Comparison of ENCODE assay signal across 18 cellular contexts in genomic region chr6:125794342-125795137, GRCh38. TPM values are rescaled to one million over a fixed set of nuclear protein-coding genes. Genes with fewer than 3 reads are reported as not detected.
DNase-seq lines count a peak whose midpoint lies in the region; ATAC-seq, FAIRE-seq and TF ChIP-seq lines count a peak whose summit lies in the region.
"Had no signal": no experiment of that assay in that cellular context is flagged by ENCODE, and none has a peak within 500 bp of the region (broad histone marks: within the 10 kb centered on the region; RNA-seq: fewer than 3 reads in every experiment).

No MANE protein-coding gene starts in this region.

- SMC1A ChIA-PET in GM12878 (lab: Charles Lee; ENCODE audit: uncharacterized antibody, unreplicated experiment): interaction anchor here (0.9 to 12.8 kb wide), 15 partner anchors 8 to 179 kb away, joined by 3 to 325 read pairs (median 7); partner anchors contain the start of gene HINT3

- H3K4me3 ChIP-seq in GM12878 (peak overlapping the region; percentile 27; the same call in 1 of the 2 replicates), fibroblast of villous mesenchyme (ENCODE audit: low read depth, low read length) (no peak overlapping the region)

- TF ChIP-seq CTCF in CD4-positive, alpha-beta T cell (IDR thresholded peaks at IDR 0.05): no peak
- TF ChIP-seq CTCF in GM12878 (IDR thresholded peaks at IDR 0.05 in 2 of 3, conservative IDR thresholded peaks at IDR 0.05 in 1 of 3; ENCODE audit: control insufficient read depth in 2 of 3, extremely low read depth in 1 of 3, insufficient read depth in 1 of 3, low read depth in 3 of 3, low read length in 3 of 3) (no peak), fibroblast of villous mesenchyme (IDR thresholded peaks at IDR 0.05; ENCODE audit: insufficient read depth, low read depth, low read length) (no peak)

- peaks cover 42% of the 10 kb centered on the region for H3K4me1 ChIP-seq in GM12878 (ENCODE audit: control insufficient read depth, insufficient read depth, low read length)

- in situ Hi-C loops in GM12878 (cut with MboI): loop anchor here (25.0 kb wide), 1 partner anchor 1493 kb away; no protein-coding TSS in a partner anchor

- no peak overlapping the region for H2AFZ ChIP-seq in GM12878 (ENCODE audit: control insufficient read depth, low read depth, low read length)

- FAIRE-seq in GM12878 (lab: Jason Lieb, UNC): no peak

- BruUV-seq in GM12878 (replicated peaks; lab: Mats Ljungman, UMichigan): no TSS peak

- H3K4me3 Mint-ChIP-seq in CD4-positive, alpha-beta T cell: peak overlapping the region; percentile 69
- H3K4me3 Mint-ChIP-seq: stimulated activated memory B cell treated with anti-CD40 and anti-IgM and Interleukin-4, amounts not matched to agents 10 μg/mL and 1 μg/mL and 100 μg/mL, for 72 hours had no signal

- intact Hi-C loops in CD4-positive, alpha-beta T cell (cut with DNase I, micrococcal nuclease): loop anchor here (5.0 kb wide), 3 partner anchors 43 to 123 kb away; no protein-coding TSS in a partner anchor
- intact Hi-C loops in GM12878 (cut with micrococcal nuclease; ENCODE audit: unreplicated experiment): loop anchor here (5.0 kb wide), 3 partner anchors 38 to 193 kb away; partner anchors contain the start of gene TRMT11

- no peaks in the 10 kb centered on the region for H3K36me3 ChIP-seq in GM12878 (ENCODE audit: control insufficient read depth in 2 of 2, insufficient read depth in 2 of 2, low read length in 1 of 2)
- H3K36me3 ChIP-seq: WERI-Rb-1 had no signal

- peaks cover 71% of the 10 kb centered on the region for H3K4me1 Mint-ChIP-seq in CD4-positive, alpha-beta T cell (ENCODE audit: low read depth)

- peaks cover 83% of the 10 kb centered on the region for H3K79me2 ChIP-seq in GM12878 (ENCODE audit: control insufficient read depth, insufficient read depth, low read length)

- no peaks in the 10 kb centered on the region for H3K27me3 ChIP-seq in CD4-positive, alpha-beta T cell (ENCODE audit: control insufficient read depth, insufficient read depth, low read length)
- H3K27me3 ChIP-seq in GM12878 (replicated peaks in 1 of 2; ENCODE audit: control insufficient read depth in 2 of 2, insufficient read depth in 2 of 2, low read length in 1 of 2): no peaks in the 10 kb centered on the region
- H3K27me3 ChIP-seq: foreskin keratinocyte had no signal

- H3K9me3 Mint-ChIP-seq in CD4-positive, alpha-beta T cell: no peaks in the 10 kb centered on the region
- H3K9me3 Mint-ChIP-seq: stimulated activated memory B cell treated with anti-CD40 and anti-IgM and Interleukin-4, amounts not matched to agents 10 μg/mL and 1 μg/mL and 100 μg/mL, for 72 hours had no signal

- POLR2A ChIA-PET in CD4-positive, alpha-beta T cell (lab: Charles Lee): interaction anchor here (1.0 to 1.3 kb wide), 2 partner anchors 13 to 192 kb away, joined by 3 to 6 read pairs; partner anchors contain the start of gene TRMT11
- POLR2A ChIA-PET in GM12878 (lab: Charles Lee): interaction anchor here (0.7 to 7.4 kb wide), 10 partner anchors 11 to 162 kb away, joined by 3 to 55 read pairs (median 4); partner anchors contain the start of gene HINT3

- RAD21 ChIA-PET in GM12878 (lab: Charles Lee; ENCODE audit: unreplicated experiment): interaction anchor here (0.8 to 11.2 kb wide), 11 partner anchors 8 to 162 kb away, joined by 3 to 185 read pairs (median 4); partner anchors contain the start of gene HINT3

- peaks cover 26% of the 10 kb centered on the region for H3K36me3 Mint-ChIP-seq in CD4-positive, alpha-beta T cell (ENCODE audit: low read depth)
- H3K36me3 Mint-ChIP-seq: stimulated activated memory B cell treated with anti-CD40 and anti-IgM and Interleukin-4, amounts not matched to agents 10 μg/mL and 1 μg/mL and 100 μg/mL, for 72 hours had no signal

- H3K9ac ChIP-seq in GM12878 (ENCODE audit: control insufficient read depth, insufficient read depth, low read length): no peak overlapping the region

- H3K4me2 ChIP-seq in GM12878 (ENCODE audit: control insufficient read depth, insufficient read depth): peak overlapping the region; percentile 81

- H4K20me1 ChIP-seq in GM12878 (ENCODE audit: control insufficient read depth, insufficient read depth): no peaks in the 10 kb centered on the region

- TF ChIP-seq EP300 in GM12878 (IDR thresholded peaks at IDR 0.05; ENCODE audit: borderline replicate concordance in 1 of 2, control insufficient read depth in 1 of 2, low read depth in 2 of 2, low read length in 2 of 2): no peak

- CTCF ChIA-PET in CD4-positive, alpha-beta T cell (lab: Charles Lee): interaction anchor here (1.0 to 1.9 kb wide), 2 partner anchors 13 to 162 kb away, joined by 3 to 7 read pairs; partner anchors contain the start of gene HINT3
- CTCF ChIA-PET in GM12878 (lab: Yijun Ruan, JAX): interaction anchor here (1.4 to 23.8 kb wide), 15 partner anchors 8 to 192 kb away, joined by 3 to 505 read pairs (median 6); partner anchors contain the start of genes HINT3 and TRMT11

- no peak for DNase-seq in CD4-positive, alpha-beta T cell
- DNase-seq in LHCN-M2 (ENCODE audit: low read depth): peak; percentile 41
- DNase-seq in GM12878 (ENCODE audit: low read depth, low spot score): no peak
- DNase-seq in fibroblast of villous mesenchyme (ENCODE audit: low read depth): peak; percentile 73
- DNase-seq in NCI-H187 (lab: John Stamatoyannopoulos, UW): no peak
- no peak for DNase-seq in iPS-NIHi11 (ENCODE audit: low spot score)
- no peak for DNase-seq in SKM-1 treated with dmso at 0.1 percent for 144 hours (lab: John Stamatoyannopoulos, UW; ENCODE audit: unreplicated experiment)
- no peak for DNase-seq in GM19240 (ENCODE audit: insufficient read length, low spot score)
- DNase-seq: activated T-cell treated with anti-CD3 and anti-CD28 coated beads, Interleukin-2, amount 50 U/mL, for 48 hours; foreskin keratinocyte; GF-D8; KG1; NCI-H2081; NCI-H82; SIG-M5; stimulated activated CD4-positive, alpha-beta T cell treated with anti-CD3 and anti-CD28 coated beads, Interleukin-2, amount 100 ng/mL, for 48 hours; WERI-Rb-1 had no signal

- no peak for ATAC-seq in CD4-positive, alpha-beta T cell (ENCODE audit: poor library complexity)
- no peak for ATAC-seq in GM12878
- ATAC-seq: foreskin keratinocyte; stimulated activated memory B cell treated with anti-CD40 and anti-IgM and Interleukin-4, amounts not matched to agents 10 μg/mL and 1 μg/mL and 100 μg/mL, for 72 hours had no signal

- TF ChIP-seq RAD21 in GM12878 (IDR thresholded peaks at IDR 0.05; ENCODE audit: insufficient read depth, low read depth, low read length): no peak

- H3K27ac ChIP-seq in CD4-positive, alpha-beta T cell (ENCODE audit: low read depth, low read length): no peak overlapping the region
- peak overlapping the region; percentile 58; the same call in 1 of the 2 replicates for H3K27ac ChIP-seq in GM12878 (ENCODE audit: control insufficient read depth, insufficient read depth)
- H3K27ac ChIP-seq: foreskin keratinocyte, WERI-Rb-1 had no signal

- peak overlapping the region; percentile 79 for H3K27ac Mint-ChIP-seq in CD4-positive, alpha-beta T cell

- 88% methylated on average over 5 of the region's 5 CpGs for WGBS in GM12878 (ENCODE audit: insufficient coverage, insufficient replicate concordance, low lambda C conversion rate, missing lambda C conversion rate)

- TF ChIP-seq POLR2A in GM12878 (IDR thresholded peaks at IDR 0.05; ENCODE audit: low read depth, low read length): no peak

- H3K27me3 Mint-ChIP-seq in CD4-positive, alpha-beta T cell: no peaks in the 10 kb centered on the region
- H3K27me3 Mint-ChIP-seq: stimulated activated memory B cell treated with anti-CD40 and anti-IgM and Interleukin-4, amounts not matched to agents 10 μg/mL and 1 μg/mL and 100 μg/mL, for 72 hours had no signal

- no peaks in the 10 kb centered on the region for H3K9me3 ChIP-seq in CD4-positive, alpha-beta T cell (ENCODE audit: control insufficient read depth, low read length)
- no peaks in the 10 kb centered on the region for H3K9me3 ChIP-seq in GM12878 (replicated peaks; ENCODE audit: control insufficient read depth, insufficient read depth, low read length)

RNA-seq across cellular contexts. Expression of gene NCOA7, which starts 3.8 kb away (rescaled TPM):
- total RNA-seq in CD4-positive, alpha-beta T cell: 10 to 100 TPM; 34.6 to 35.7 TPM
- total RNA-seq in LHCN-M2 (2014; rRNA removed) (8.0 and 10.1 TPM in 2 replicates), GM12878 (2014; rRNA removed) (24.5 and 29.8 TPM in 2 replicates), GM12878 (2014; rRNA removed; fragmentation: Illumina TruSeq; extraction: Trizol) (43.8 and 44.9 TPM in 2 replicates), GM12878 (2021) (46.1 and 50.3 TPM in 2 replicates), fibroblast of villous mesenchyme (21.6 and 52.7 TPM in 2 replicates)
- polyA plus RNA-seq in LHCN-M2 (2012): 3.2 TPM
- total RNA-seq in GM12878 (2013; cell fraction: nucleolus; rRNA removed): 24.6 and 31.1 TPM in 2 replicates
- 17.0 TPM for polyA plus RNA-seq in GM12878 (2011; ENCODE audit: low read depth)
- polyA plus RNA-seq in GM12878 (2011; rRNA removed) (50.0 and 55.5 TPM in 2 replicates), GM12878 (2014; fragmentation: Illumina TruSeq; extraction: Trizol) (49.7 and 55.3 TPM in 2 replicates), GM12878 (2014; fragmentation: Nextera tagmentation; extraction: Ambion mirVana) (10 to 100 TPM; 18.9 to 28.8 TPM), GM12878 (2014; rRNA removed) (20.1 and 21.4 TPM in 2 replicates), GM12878 (2016; fragmentation: Nextera tagmentation; extraction: Ambion mirVana) (10 to 100 TPM; 32.9 to 35.4 TPM)
- polyA plus RNA-seq in GM12878 (2011; cell fraction: cytosol; rRNA removed): 24.8 and 27.7 TPM in 2 replicates
- 21.3 and 27.9 TPM in 2 replicates for polyA plus RNA-seq in GM12878 (2011; cell fraction: nucleus; rRNA removed)
- polyA plus RNA-seq in GM12878 (2012): 19.6 and 24.0 TPM in 2 replicates
- polyA minus RNA-seq in GM12878 (2011; rRNA and poly(A)+ RNA removed): 80.7 and 105 TPM in 2 replicates
- 25.5 and 28.4 TPM in 2 replicates for polyA minus RNA-seq in GM12878 (2011; cell fraction: cytosol; rRNA and poly(A)+ RNA removed)
- polyA minus RNA-seq in GM12878 (2011; cell fraction: nucleus; rRNA and poly(A)+ RNA removed): 19.9 and 34.3 TPM in 2 replicates

RNA-seq across cellular contexts. Expression of gene HEY2, which starts 45.1 kb away (rescaled TPM):
- under 1 TPM; 0.08 to 0.30 TPM for total RNA-seq in CD4-positive, alpha-beta T cell
- total RNA-seq in LHCN-M2 (2014; rRNA removed) (not detected in 2 replicates), GM12878 (2014; rRNA removed) (0.11 TPM in 1 of 2 replicates, not detected in the other), GM12878 (2014; rRNA removed; fragmentation: Illumina TruSeq; extraction: Trizol) (0.09 TPM in 1 of 2 replicates, not detected in the other), GM12878 (2021) (0.08 and 0.11 TPM in 2 replicates), fibroblast of villous mesenchyme (0.32 TPM in 1 of 2 replicates, not detected in the other)
- polyA plus RNA-seq in LHCN-M2 (2012): not detected
- total RNA-seq in GM12878 (2013; cell fraction: nucleolus; rRNA removed): 0.17 TPM in 1 of 2 replicates, not detected in the other
- polyA plus RNA-seq in GM12878 (2011; ENCODE audit: low read depth): 0.22 TPM
- polyA plus RNA-seq in GM12878 (2011; rRNA removed) (not detected in 2 replicates), GM12878 (2014; fragmentation: Illumina TruSeq; extraction: Trizol) (0.01 TPM in 1 of 2 replicates, not detected in the other), GM12878 (2014; fragmentation: Nextera tagmentation; extraction: Ambion mirVana) (not detected), GM12878 (2014; rRNA removed) (0.08 and 0.09 TPM in 2 replicates), GM12878 (2016; fragmentation: Nextera tagmentation; extraction: Ambion mirVana) (under 1 TPM; 0.14 to 0.32 TPM)
- not detected in 2 replicates for polyA plus RNA-seq in GM12878 (2011; cell fraction: cytosol; rRNA removed)
- polyA plus RNA-seq in GM12878 (2011; cell fraction: nucleus; rRNA removed): 0.04 TPM in 1 of 2 replicates, not detected in the other
- polyA plus RNA-seq in GM12878 (2012): 0.24 TPM in 2 replicates
- polyA minus RNA-seq in GM12878 (2011; rRNA and poly(A)+ RNA removed): not detected in 2 replicates
- not detected in 2 replicates for polyA minus RNA-seq in GM12878 (2011; cell fraction: cytosol; rRNA and poly(A)+ RNA removed)
- polyA minus RNA-seq in GM12878 (2011; cell fraction: nucleus; rRNA and poly(A)+ RNA removed): not detected in 2 replicates
- total RNA-seq: foreskin keratinocyte had no signal
- polyA plus RNA-seq: foreskin keratinocyte had no signal

Comparison
In these comparisons a context has a peak if more than half of its experiments do, and no peak if none do; other contexts are left out.
1. DNase-seq: peak in LHCN-M2 (single experiment) and fibroblast of villous mesenchyme (single experiment); none in CD4-positive, alpha-beta T cell (0 of 10), GM12878 (single experiment), NCI-H187 (0 of 2), iPS-NIHi11 (single experiment), SKM-1 treated with dmso at 0.1 percent for 144 hours (single experiment) and GM19240 (single experiment).